Comparison of ENCODE assay signal across 32 cellular contexts in genomic region chr7:140576589-140576988, GRCh38.
"Had no signal": no experiment of that assay in that cellular context is flagged by ENCODE, and none has a peak within 500 bp of the region (broad histone marks: within the 10 kb centered on the region; RNA-seq: fewer than 3 reads in every experiment).

No MANE protein-coding gene starts in this region.

- H3K4me3 Mint-ChIP-seq: activated B cell treated with CpG ODN at 0.5 μM for 24 hours; activated CD4-positive, alpha-beta memory T cell treated with anti-CD3 and anti-CD28 coated beads for 36 hours; activated CD4-positive, alpha-beta T cell treated with anti-CD3 and anti-CD28 coated beads, Interleukin-2, amount 10 ng/mL, durations not matched to agents 24 days and 14 days; activated CD8-positive, alpha-beta T cell treated with anti-CD3 and anti-CD28 coated beads for 36 hours; activated naive CD4-positive, alpha-beta T cell treated with anti-CD3 and anti-CD28 coated beads, Interleukin-2, amount 10 ng/mL, durations not matched to agents 7 days and 5 days; activated naive CD4-positive, alpha-beta T cell treated with anti-CD3 and anti-CD28 coated beads, Interleukin-2, amount 50 U/mL, for 24 hours; activated naive CD8-positive, alpha-beta T cell; activated naive CD8-positive, alpha-beta T cell treated with anti-CD3 and anti-CD28 coated beads, Interleukin-2, amount 10 ng/mL, durations not matched to agents 7 days and 5 days; activated naive CD8-positive, alpha-beta T cell treated with anti-CD3 and anti-CD28 coated beads, Interleukin-2, amount 50 U/mL, for 24 hours; activated T-cell treated with anti-CD3 and anti-CD28 coated beads, Interleukin-2, amount 50 U/mL, for 24 hours; brain; central memory CD8-positive, alpha-beta T cell; T-cell; T-helper 2 cell treated with Interferon-gamma antibody and Interleukin-4, amounts not matched to agents 5 μg/mL and 100 μg/mL, for 36 hours had no signal

- H3K9me3 Mint-ChIP-seq: activated B cell treated with CpG ODN at 0.5 μM for 24 hours; activated CD4-positive, alpha-beta memory T cell treated with anti-CD3 and anti-CD28 coated beads for 36 hours; activated CD4-positive, alpha-beta T cell treated with anti-CD3 and anti-CD28 coated beads, Interleukin-2, amount 10 ng/mL, durations not matched to agents 24 days and 14 days; activated CD8-positive, alpha-beta T cell treated with anti-CD3 and anti-CD28 coated beads for 36 hours; activated naive CD4-positive, alpha-beta T cell treated with anti-CD3 and anti-CD28 coated beads, Interleukin-2, amount 10 ng/mL, durations not matched to agents 7 days and 5 days; activated naive CD4-positive, alpha-beta T cell treated with anti-CD3 and anti-CD28 coated beads, Interleukin-2, amount 50 U/mL, for 24 hours; activated naive CD8-positive, alpha-beta T cell treated with anti-CD3 and anti-CD28 coated beads, Interleukin-2, amount 10 ng/mL, durations not matched to agents 7 days and 5 days; activated naive CD8-positive, alpha-beta T cell treated with anti-CD3 and anti-CD28 coated beads, Interleukin-2, amount 50 U/mL, for 24 hours; activated T-cell treated with anti-CD3 and anti-CD28 coated beads, Interleukin-2, amount 50 U/mL, for 24 hours; activated T-helper 2 cell treated with anti-CD3 and anti-CD28 coated beads, Interferon-gamma antibody, Interleukin-2, Interleukin-4, amounts not matched to agents 10 μg/mL and 5 μg/mL and 100 μg/mL, durations not matched to agents 14 hours and 24 hours and 36 hours; brain; central memory CD8-positive, alpha-beta T cell; T-cell; T-helper 2 cell treated with Interferon-gamma antibody and Interleukin-4, amounts not matched to agents 5 μg/mL and 100 μg/mL, for 36 hours had no signal

- H3K27ac Mint-ChIP-seq: activated B cell treated with CpG ODN at 0.5 μM for 24 hours; activated CD4-positive, alpha-beta memory T cell treated with anti-CD3 and anti-CD28 coated beads for 36 hours; activated CD4-positive, alpha-beta T cell treated with anti-CD3 and anti-CD28 coated beads, Interleukin-2, amount 10 ng/mL, durations not matched to agents 24 days and 14 days; activated CD8-positive, alpha-beta T cell treated with anti-CD3 and anti-CD28 coated beads for 36 hours; activated naive CD4-positive, alpha-beta T cell treated with anti-CD3 and anti-CD28 coated beads, Interleukin-2, amount 10 ng/mL, durations not matched to agents 7 days and 5 days; activated naive CD4-positive, alpha-beta T cell treated with anti-CD3 and anti-CD28 coated beads, Interleukin-2, amount 50 U/mL, for 24 hours; activated naive CD8-positive, alpha-beta T cell; activated naive CD8-positive, alpha-beta T cell treated with anti-CD3 and anti-CD28 coated beads, Interleukin-2, amount 10 ng/mL, durations not matched to agents 7 days and 5 days; activated naive CD8-positive, alpha-beta T cell treated with anti-CD3 and anti-CD28 coated beads, Interleukin-2, amount 50 U/mL, for 24 hours; activated T-cell treated with anti-CD3 and anti-CD28 coated beads, Interleukin-2, amount 50 U/mL, for 24 hours; activated T-helper 2 cell treated with anti-CD3 and anti-CD28 coated beads, Interferon-gamma antibody, Interleukin-2, Interleukin-4, amounts not matched to agents 10 μg/mL and 5 μg/mL and 100 μg/mL, durations not matched to agents 14 hours and 24 hours and 36 hours; T-cell; T-helper 2 cell treated with Interferon-gamma antibody and Interleukin-4, amounts not matched to agents 5 μg/mL and 100 μg/mL, for 36 hours had no signal

- DNase-seq: activated B cell treated with CpG ODN at 0.5 μM for 24 hours; activated CD4-positive, alpha-beta memory T cell treated with anti-CD3 and anti-CD28 coated beads for 36 hours; activated CD4-positive, alpha-beta T cell treated with anti-CD3 and anti-CD28 coated beads for 4 hours; activated CD4-positive, alpha-beta T cell treated with anti-CD3 and anti-CD28 coated beads, Interleukin-2, amount 10 ng/mL, durations not matched to agents 24 days and 14 days; activated CD4-positive, alpha-beta T cell treated with anti-CD3 and anti-CD28 coated beads, Interleukin-2, amount 50 U/mL, for 1 hour; activated CD4-positive, alpha-beta T cell treated with anti-CD3 and anti-CD28 coated beads, Interleukin-2, amount 50 U/mL, for 4 hours; activated CD4-positive, CD25-positive, alpha-beta regulatory T cell treated with anti-CD3 and anti-CD28 coated beads, Interleukin-2, amount 50 U/mL, for 72 hours; activated CD8-positive, alpha-beta memory T cell treated with anti-CD3 and anti-CD28 coated beads, Interleukin-2, amount 50 U/mL, for 4 hours; activated CD8-positive, alpha-beta T cell treated with anti-CD3 and anti-CD28 coated beads for 36 hours; activated effector memory CD4-positive, alpha-beta T cell treated with Interleukin-2 at 50 U/mL for 16 hours; activated gamma-delta T cell; activated naive CD4-positive, alpha-beta T cell treated with anti-CD3 and anti-CD28 coated beads, Interleukin-2, amount 10 ng/mL, durations not matched to agents 7 days and 5 days; activated naive CD4-positive, alpha-beta T cell treated with Interleukin-2 at 50 U/mL for 16 hours; activated naive CD8-positive, alpha-beta T cell treated with anti-CD3 and anti-CD28 coated beads, Interleukin-2, amount 10 ng/mL, durations not matched to agents 7 days and 5 days; activated naive CD8-positive, alpha-beta T cell treated with anti-CD3 and anti-CD28 coated beads, Interleukin-2, amount 50 U/mL, for 24 hours; activated T-cell treated with anti-CD3 and anti-CD28 coated beads, Interleukin-2, amount 50 U/mL, for 24 hours; activated T-cell treated with anti-CD3 and anti-CD28 coated beads, Interleukin-2, amount 50 U/mL, for 48 hours; amygdala; anterior cingulate cortex; caudate nucleus; T-cell; T-helper 2 cell; T-helper 9 cell had no signal

- H3K27me3 Mint-ChIP-seq: activated naive CD8-positive, alpha-beta T cell; brain had no signal

- ATAC-seq: activated CD8-positive, alpha-beta T cell treated with anti-CD3 and anti-CD28 coated beads for 36 hours; T-cell had no signal

- H3K4me1 Mint-ChIP-seq: activated B cell treated with CpG ODN at 0.5 μM for 24 hours; activated CD4-positive, alpha-beta T cell treated with anti-CD3 and anti-CD28 coated beads, Interleukin-2, amount 10 ng/mL, durations not matched to agents 24 days and 14 days; activated naive CD4-positive, alpha-beta T cell treated with anti-CD3 and anti-CD28 coated beads, Interleukin-2, amount 10 ng/mL, durations not matched to agents 7 days and 5 days; activated naive CD4-positive, alpha-beta T cell treated with anti-CD3 and anti-CD28 coated beads, Interleukin-2, amount 50 U/mL, for 24 hours; activated naive CD8-positive, alpha-beta T cell treated with anti-CD3 and anti-CD28 coated beads, Interleukin-2, amount 10 ng/mL, durations not matched to agents 7 days and 5 days; brain; central memory CD8-positive, alpha-beta T cell; T-cell had no signal

- H3K9me3 ChIP-seq: ascending aorta had no signal

- H3K36me3 Mint-ChIP-seq: activated CD4-positive, alpha-beta memory T cell treated with anti-CD3 and anti-CD28 coated beads for 36 hours; activated naive CD4-positive, alpha-beta T cell treated with anti-CD3 and anti-CD28 coated beads, Interleukin-2, amount 10 ng/mL, durations not matched to agents 7 days and 5 days; activated naive CD4-positive, alpha-beta T cell treated with anti-CD3 and anti-CD28 coated beads, Interleukin-2, amount 50 U/mL, for 24 hours; activated naive CD8-positive, alpha-beta T cell; activated naive CD8-positive, alpha-beta T cell treated with anti-CD3 and anti-CD28 coated beads, Interleukin-2, amount 10 ng/mL, durations not matched to agents 7 days and 5 days; T-cell had no signal

- FAIRE-seq: bronchial epithelial cell, TTC549 had no signal
